9 cellular contexts compared by ENCODE assay signal in the genomic region with DNA sequence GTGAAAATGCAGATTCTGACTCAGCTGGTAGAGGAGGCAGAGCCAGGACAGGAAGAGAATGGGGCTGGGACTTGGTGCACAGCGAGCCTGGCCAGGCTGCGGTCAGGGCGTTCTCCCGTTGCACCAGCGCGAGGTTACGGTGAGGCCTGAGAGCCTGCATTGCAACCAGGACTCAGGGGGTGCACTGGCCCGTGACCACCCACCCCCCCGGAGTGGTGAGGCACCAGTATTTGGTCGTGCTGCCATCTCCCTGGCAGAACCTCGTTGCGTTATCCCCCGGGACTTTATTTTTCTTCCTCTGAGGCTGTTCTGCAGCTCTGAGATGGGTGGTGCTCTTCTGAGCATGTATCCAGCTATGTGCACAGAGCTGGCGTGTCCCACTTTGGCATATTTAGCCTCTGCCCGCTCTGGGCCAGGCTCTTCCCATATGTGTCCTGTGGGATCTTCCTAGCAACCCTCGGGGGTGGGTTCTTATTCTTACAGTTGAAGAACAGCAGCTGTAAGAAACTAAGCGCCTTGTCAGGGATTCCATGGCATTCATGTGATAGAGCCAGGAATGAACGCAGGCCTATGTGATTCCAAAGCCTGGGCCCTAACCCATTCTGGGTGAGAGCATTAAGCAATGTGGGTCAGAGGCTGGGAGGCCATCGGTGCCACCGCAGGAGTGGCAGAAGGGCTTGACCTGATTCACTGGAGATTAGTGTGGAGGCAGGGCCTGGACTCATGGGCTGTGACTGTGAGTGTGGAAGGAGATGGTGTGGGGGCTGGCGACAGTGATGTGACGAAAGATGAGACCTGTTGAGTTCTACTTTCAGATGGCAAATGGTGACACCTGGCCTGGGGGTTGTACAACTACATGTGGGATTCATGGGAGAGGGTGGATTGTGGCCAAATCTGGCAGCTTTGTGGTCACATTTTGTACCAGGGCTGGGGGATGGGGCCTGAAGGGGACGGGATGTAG. TPM values are rescaled to one million over a fixed set of nuclear protein-coding genes. Genes with fewer than 3 reads are reported as not detected.
A peak's percentile ranks its signal among the peaks of the same experiment; 100 is the strongest.
DNase-seq lines count a peak whose midpoint lies in the region; ATAC-seq, FAIRE-seq and TF ChIP-seq lines count a peak whose summit lies in the region.
"Had no signal": no experiment of that assay in that cellular context is flagged by ENCODE, and none has a peak within 500 bp of the region (broad histone marks: within the 10 kb centered on the region; RNA-seq: fewer than 3 reads in every experiment).

No MANE protein-coding gene starts in this region.

- FAIRE-seq in GM12892 (lab: Jason Lieb, UNC) (peak; percentile 95), astrocyte (lab: Jason Lieb, UNC) (no peak)

- H3K27me3 Mint-ChIP-seq in astrocyte (ENCODE audit: low read depth, unreplicated experiment), result no peaks in the 10 kb centered on the region
- peaks cover 7% of the 10 kb centered on the region for H3K27me3 Mint-ChIP-seq in progenitor cell of endocrine pancreas

- H3K27me3 ChIP-seq in astrocyte (ENCODE audit: insufficient read depth, low read length), result no peaks in the 10 kb centered on the region
- H3K27me3 ChIP-seq: SJCRH30 had no signal

- no peaks in the 10 kb centered on the region for H3K36me3 ChIP-seq in astrocyte (ENCODE audit: insufficient read depth, low read length)
- H3K36me3 ChIP-seq: SJCRH30 had no signal

- H3K4me1 Mint-ChIP-seq in astrocyte (ENCODE audit: low read depth, unreplicated experiment), result peaks cover 32% of the 10 kb centered on the region
- peaks cover 28% of the 10 kb centered on the region for H3K4me1 Mint-ChIP-seq in progenitor cell of endocrine pancreas (ENCODE audit: low read depth)

- H3K4me3 ChIP-seq in astrocyte (ENCODE audit: insufficient read depth, low read depth, low read length), result no peak overlapping the region
- H3K4me3 ChIP-seq: SJCRH30 had no signal

- TF ChIP-seq CTCF in astrocyte (IDR thresholded peaks at IDR 0.05; ENCODE audit: insufficient read depth, low read depth, low read length) (no peak), progenitor cell of endocrine pancreas (IDR thresholded peaks at IDR 0.05; ENCODE audit: unreplicated experiment) (no peak)

- H3K9me3 Mint-ChIP-seq in astrocyte (ENCODE audit: unreplicated experiment) (no peaks in the 10 kb centered on the region), progenitor cell of endocrine pancreas (ENCODE audit: low read depth) (no peaks in the 10 kb centered on the region)

- ATAC-seq in HG02759 (IDR thresholded peaks at IDR 0.05; ENCODE audit: unreplicated experiment), result peak; percentile 32
- no peak for ATAC-seq in HG03354 (IDR thresholded peaks at IDR 0.05; ENCODE audit: poor library complexity, severe bottlenecking, unreplicated experiment)

- H3K4me2 ChIP-seq in astrocyte (ENCODE audit: low read length), result peak overlapping the region; percentile 100

- peaks cover 21% of the 10 kb centered on the region for H3K4me1 ChIP-seq in astrocyte (ENCODE audit: insufficient read depth, low read length)

- peaks cover 74% of the 10 kb centered on the region for H4K20me1 ChIP-seq in astrocyte (ENCODE audit: insufficient read depth, low read length)

- no peaks in the 10 kb centered on the region for H3K9me3 ChIP-seq in astrocyte (ENCODE audit: insufficient read depth, low read depth, low read length)
- H3K9me3 ChIP-seq: SJCRH30 had no signal

- H3K27ac Mint-ChIP-seq in astrocyte (ENCODE audit: unreplicated experiment) (peak overlapping the region; percentile 42), progenitor cell of endocrine pancreas (peak overlapping the region; percentile 88)

- H3K9ac ChIP-seq in astrocyte (ENCODE audit: low read length), result no peak overlapping the region

- H3K27ac ChIP-seq in astrocyte (ENCODE audit: low read depth, low read length), result no peak overlapping the region
- H3K27ac ChIP-seq: SJCRH30 had no signal

- H3K4me3 Mint-ChIP-seq in astrocyte (ENCODE audit: unreplicated experiment) (peak overlapping the region; percentile 76), progenitor cell of endocrine pancreas (ENCODE audit: low read depth) (no peak overlapping the region)

- DNase-seq in GM12892 (ENCODE audit: insufficient read length), result peak; percentile 65
- no peak for DNase-seq in astrocyte (ENCODE audit: low read depth)
- no peak for DNase-seq in progenitor cell of endocrine pancreas (ENCODE audit: low spot score, unreplicated experiment)
- no peak for DNase-seq in OCI-M2 (lab: John Stamatoyannopoulos, UW; ENCODE audit: unreplicated experiment)
- no peak for DNase-seq in HuH-7.5 (ENCODE audit: low spot score)
- no peak for DNase-seq in SKM-1 treated with dmso at 0.1 percent for 144 hours (lab: John Stamatoyannopoulos, UW; ENCODE audit: unreplicated experiment)
- DNase-seq: SJCRH30 had no signal

- H3K36me3 Mint-ChIP-seq in astrocyte (ENCODE audit: low read depth, unreplicated experiment) (peaks cover 10% of the 10 kb centered on the region), progenitor cell of endocrine pancreas (ENCODE audit: insufficient read depth) (peaks cover 6% of the 10 kb centered on the region)

- no peak for TF ChIP-seq POLR2A in GM12892 (IDR thresholded peaks at IDR 0.05; ENCODE audit: low read depth, low read length)

- H3K79me2 ChIP-seq in astrocyte (ENCODE audit: insufficient read depth, low read length), result peaks cover 77% of the 10 kb centered on the region

- H2AFZ ChIP-seq in astrocyte (ENCODE audit: low read depth, low read length), result no peak overlapping the region

RNA-seq across cellular contexts. Expression of a gene that starts 3.1 kb away (rescaled TPM):
- polyA plus RNA-seq in GM12892 (2012; ENCODE audit: missing spikeins), result 5.9 TPM
- total RNA-seq in astrocyte (18.0 and 19.8 TPM in 2 replicates), progenitor cell of endocrine pancreas (21.2 and 21.8 TPM in 2 replicates)

RNA-seq across cellular contexts. Expression of a gene that starts 21.6 kb away (rescaled TPM):
- 36.3 TPM for polyA plus RNA-seq in GM12892 (2012; ENCODE audit: missing spikeins)
- total RNA-seq in astrocyte (48.3 and 55.8 TPM in 2 replicates), progenitor cell of endocrine pancreas (18.2 and 18.4 TPM in 2 replicates)
